ENCODE assay signal across 19 cellular contexts in the genomic region with DNA sequence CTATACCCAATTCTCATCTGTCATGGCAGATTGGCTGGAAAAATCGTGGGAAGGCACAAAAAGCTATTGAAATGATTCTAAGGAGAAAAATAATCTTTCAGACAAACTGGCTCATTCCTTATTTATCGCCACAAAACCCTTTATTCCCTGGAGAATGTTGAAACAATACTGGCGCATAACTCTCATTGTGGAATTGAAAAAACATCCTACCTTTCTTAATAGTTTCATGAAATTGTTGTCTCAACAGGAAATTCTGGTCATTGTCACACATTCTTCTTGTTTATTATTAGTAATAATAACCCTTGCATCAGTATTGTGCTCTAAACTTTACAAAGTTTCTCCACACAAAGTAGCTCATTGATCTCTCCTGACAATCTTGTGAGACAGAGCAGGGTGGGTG. TPM values are rescaled to one million over a fixed set of nuclear protein-coding genes. Genes with fewer than 3 reads are reported as not detected.
DNase-seq lines count a peak whose midpoint lies in the region; ATAC-seq and TF ChIP-seq lines count a peak whose summit lies in the region.
"Had no signal": no experiment of that assay in that cellular context is flagged by ENCODE, and none has a peak within 500 bp of the region (broad histone marks: within the 10 kb centered on the region; RNA-seq: fewer than 3 reads in every experiment).

No MANE protein-coding gene starts in this region.

- intact Hi-C loops in left ventricle myocardium inferior (cut with micrococcal nuclease), result no loop called here

- TF ChIP-seq CTCF in left ventricle myocardium inferior (IDR thresholded peaks at IDR 0.05; ENCODE audit: borderline replicate concordance) (no peak), right atrium auricular region (IDR thresholded peaks at IDR 0.05) (no peak), WERI-Rb-1 (IDR thresholded peaks at IDR 0.05; ENCODE audit: low read depth, low read length) (no peak)

- H3K9me3 Mint-ChIP-seq in activated CD8-positive, alpha-beta memory T cell treated with anti-CD3 and anti-CD28 coated beads, Interleukin-2, amount 10 ng/mL, durations not matched to agents 7 days and 5 days (ENCODE audit: low read depth), result peaks cover 3% of the 10 kb centered on the region

- CTCF ChIA-PET in activated CD8-positive, alpha-beta memory T cell treated with anti-CD3 and anti-CD28 coated beads, Interleukin-2, amount 10 ng/mL, durations not matched to agents 7 days and 5 days (lab: Charles Lee), result interaction anchor here (0.9 kb wide), 1 partner anchor 25 kb away, joined by 3 read pairs; no protein-coding TSS in a partner anchor

- H3K36me3 Mint-ChIP-seq in activated CD8-positive, alpha-beta memory T cell treated with anti-CD3 and anti-CD28 coated beads, Interleukin-2, amount 10 ng/mL, durations not matched to agents 7 days and 5 days, result no peaks in the 10 kb centered on the region
- H3K36me3 Mint-ChIP-seq: CD8-positive, alpha-beta T cell had no signal

- H3K36me3 ChIP-seq in left ventricle myocardium inferior (no peaks in the 10 kb centered on the region), right atrium auricular region (no peaks in the 10 kb centered on the region), WERI-Rb-1 (no peaks in the 10 kb centered on the region)
- H3K36me3 ChIP-seq: BLaER1 treated with 17β-estradiol and CSF1 and Interleukin-3, amounts not matched to agents 10 nM and 100 nM had no signal

- DNase-seq in activated CD8-positive, alpha-beta memory T cell treated with anti-CD3 and anti-CD28 coated beads for 24 hours, result peak; percentile 4
- no peak for DNase-seq in activated CD8-positive, alpha-beta memory T cell treated with anti-CD3 and anti-CD28 coated beads, Interleukin-2, amount 10 ng/mL, durations not matched to agents 7 days and 5 days
- DNase-seq in left ventricle myocardium inferior (no peak), right atrium auricular region (ENCODE audit: low spot score) (no peak), dermis blood vessel endothelial cell (peak; percentile 29), WERI-Rb-1 (no peak), kidney tubule cell (ENCODE audit: low spot score) (no peak)
- DNase-seq: AML-193; Caco-2; Calu3; CD4-positive, alpha-beta T cell; DMS79 treated with DMSO at 0.1 percent for 48 hours; GF-D8 had no signal

- peaks cover 4% of the 10 kb centered on the region for H3K4me1 Mint-ChIP-seq in activated CD8-positive, alpha-beta memory T cell treated with anti-CD3 and anti-CD28 coated beads, Interleukin-2, amount 10 ng/mL, durations not matched to agents 7 days and 5 days
- H3K4me1 Mint-ChIP-seq: B cell had no signal

- peak overlapping the region; percentile 69 for H3K27ac ChIP-seq in left ventricle myocardium inferior (replicated peaks)
- no peak overlapping the region for H3K27ac ChIP-seq in right atrium auricular region
- no peak overlapping the region for H3K27ac ChIP-seq in WERI-Rb-1
- H3K27ac ChIP-seq: 22Rv1; A549; BLaER1 treated with 17β-estradiol and CSF1 and Interleukin-3, amounts not matched to agents 10 nM and 100 nM; C4-2B had no signal

- no peaks in the 10 kb centered on the region for H3K27me3 ChIP-seq in left ventricle myocardium inferior (ENCODE audit: low read depth)
- no peaks in the 10 kb centered on the region for H3K27me3 ChIP-seq in right atrium auricular region
- H3K27me3 ChIP-seq in WERI-Rb-1 (ENCODE audit: insufficient read depth, low read depth, severe bottlenecking), result no peaks in the 10 kb centered on the region

- no peak overlapping the region for H3K27ac Mint-ChIP-seq in activated CD8-positive, alpha-beta memory T cell treated with anti-CD3 and anti-CD28 coated beads, Interleukin-2, amount 10 ng/mL, durations not matched to agents 7 days and 5 days
- H3K27ac Mint-ChIP-seq: B cell; CD4-positive, alpha-beta T cell; CD8-positive, alpha-beta T cell had no signal

- peaks cover 55% of the 10 kb centered on the region for H3K27me3 Mint-ChIP-seq in activated CD8-positive, alpha-beta memory T cell treated with anti-CD3 and anti-CD28 coated beads, Interleukin-2, amount 10 ng/mL, durations not matched to agents 7 days and 5 days

- no peak overlapping the region for H3K4me3 Mint-ChIP-seq in activated CD8-positive, alpha-beta memory T cell treated with anti-CD3 and anti-CD28 coated beads, Interleukin-2, amount 10 ng/mL, durations not matched to agents 7 days and 5 days
- H3K4me3 Mint-ChIP-seq: B cell; CD4-positive, alpha-beta T cell; CD8-positive, alpha-beta T cell had no signal

- H3K4me3 ChIP-seq in left ventricle myocardium inferior, result no peak overlapping the region
- no peak overlapping the region for H3K4me3 ChIP-seq in right atrium auricular region
- no peak overlapping the region for H3K4me3 ChIP-seq in WERI-Rb-1 (ENCODE audit: low read depth, low read length)
- H3K4me3 ChIP-seq: A549; BLaER1 treated with 17β-estradiol and CSF1 and Interleukin-3, amounts not matched to agents 10 nM and 100 nM had no signal

- H3K9me3 ChIP-seq in left ventricle myocardium inferior (replicated peaks), result peaks cover 18% of the 10 kb centered on the region
- peaks cover 0 to 9% of the 10 kb centered on the region in 2 donors for H3K9me3 ChIP-seq in right atrium auricular region
- H3K9me3 ChIP-seq in WERI-Rb-1 (ENCODE audit: severe bottlenecking), result peaks cover 8% of the 10 kb centered on the region

- H3K4me1 ChIP-seq in left ventricle myocardium inferior (peaks cover 29% of the 10 kb centered on the region), right atrium auricular region (peaks cover 0 to 9% of the 10 kb centered on the region in 2 donors)
- H3K4me1 ChIP-seq: A549, Caco-2 had no signal

- no peak for ATAC-seq in activated CD8-positive, alpha-beta memory T cell treated with anti-CD3 and anti-CD28 coated beads, Interleukin-2, amount 10 ng/mL, durations not matched to agents 7 days and 5 days
- ATAC-seq: A549; CD8-positive, alpha-beta T cell had no signal

RNA-seq across cellular contexts. Expression of a gene that starts 48.9 kb away (rescaled TPM):
- under 1 TPM; 0.45 to 0.53 TPM for total RNA-seq in activated CD8-positive, alpha-beta memory T cell treated with anti-CD3 and anti-CD28 coated beads, Interleukin-2, amount 10 ng/mL, durations not matched to agents 7 days and 5 days
- total RNA-seq in left ventricle myocardium inferior, result 45.4 TPM
- 10 to 100 TPM; 22.4 to 38.2 TPM for total RNA-seq in right atrium auricular region
- 0.42 and 31.5 TPM in 2 replicates for total RNA-seq in dermis blood vessel endothelial cell
- total RNA-seq: B cell; Caco-2; Calu3; CD4-positive, alpha-beta T cell; CD8-positive, alpha-beta T cell had no signal

Comparison
In these comparisons a context has a peak if more than half of its experiments do, and no peak if none do; other contexts are left out.
1. DNase-seq: peak in activated CD8-positive, alpha-beta memory T cell treated with anti-CD3 and anti-CD28 coated beads for 24 hours (single experiment) and dermis blood vessel endothelial cell (single experiment); none in activated CD8-positive, alpha-beta memory T cell treated with anti-CD3 and anti-CD28 coated beads, Interleukin-2, amount 10 ng/mL, durations not matched to agents 7 days and 5 days (single experiment), left ventricle myocardium inferior (single experiment), right atrium auricular region (single experiment), WERI-Rb-1 (single experiment) and kidney tubule cell (single experiment).